ENCODE assay signal across 10 cellular contexts in genomic region chr10:46520941-46521340, GRCh38. TPM values are rescaled to one million over a fixed set of nuclear protein-coding genes. Genes with fewer than 3 reads are reported as not detected.
DNase-seq lines count a peak whose midpoint lies in the region; ATAC-seq and TF ChIP-seq lines count a peak whose summit lies in the region.
"Had no signal": no experiment of that assay in that cellular context is flagged by ENCODE, and none has a peak within 500 bp of the region (broad histone marks: within the 10 kb centered on the region; RNA-seq: fewer than 3 reads in every experiment).

No MANE protein-coding gene starts in this region.

- no peak overlapping the region for H3K4me2 ChIP-seq in H9 (ENCODE audit: insufficient read depth, insufficient read length, low read length)

- H3K4me3 ChIP-seq in astrocyte of the cerebellum (ENCODE audit: low read depth, low read length) = no peak overlapping the region
- no peak overlapping the region for H3K4me3 ChIP-seq in prostate gland

- H2BK120ac ChIP-seq in H9 (ENCODE audit: low read depth, low read length, poor library complexity, severe bottlenecking) = no peak overlapping the region

- in situ Hi-C loops in astrocyte of the cerebellum (cut with HindIII; ENCODE audit: low sequenced_read_pairs) = no loop called here

- H4K8ac ChIP-seq in H9 (replicated peaks; ENCODE audit: insufficient read length, low read depth, low read length) = no peak overlapping the region

- H3K9me3 Mint-ChIP-seq in effector memory CD8-positive, alpha-beta T cell = no peaks in the 10 kb centered on the region
- no peaks in the 10 kb centered on the region for H3K9me3 Mint-ChIP-seq in H9

- TF ChIP-seq CTCF in astrocyte of the cerebellum (IDR thresholded peaks at IDR 0.05; ENCODE audit: low read depth, low read length, missing control alignments) = no peak
- TF ChIP-seq CTCF in H9 (conservative IDR thresholded peaks at IDR 0.05) = no peak
- TF ChIP-seq CTCF in prostate gland (IDR thresholded peaks at IDR 0.05) = no peak

- no peak overlapping the region for H3K56ac ChIP-seq in H9 (ENCODE audit: insufficient read length, low read depth, low read length)

- ATAC-seq in effector memory CD8-positive, alpha-beta T cell (replicated peaks) = no peak
- ATAC-seq: esophagus mucosa had no signal

- H3K79me1 ChIP-seq in H9 (ENCODE audit: insufficient read depth, low read depth, low read length, poor library complexity, severe bottlenecking) = no peaks in the 10 kb centered on the region

- TF ChIP-seq POLR2A in prostate gland (IDR thresholded peaks at IDR 0.05) = no peak

- H3K27ac ChIP-seq in H9 (ENCODE audit: insufficient read length, low read depth, low read length) (no peak overlapping the region), prostate gland (no peak overlapping the region)

- DNase-seq in EL (peak; percentile 66), NCI-H1092 treated with DMSO at 0.1 percent for 48 hours (lab: John Stamatoyannopoulos, UW) (peak; percentile 76), astrocyte of the cerebellum (ENCODE audit: low read depth) (peak; percentile 82), mesenteric fat pad (ENCODE audit: low spot score) (peak; percentile 86), H9 (no peak), prostate gland (ENCODE audit: low spot score) (no peak)
- no peak for DNase-seq in effector memory CD8-positive, alpha-beta T cell
- DNase-seq: MV-4-11 had no signal

- no peaks in the 10 kb centered on the region for H3K27me3 ChIP-seq in H9 (ENCODE audit: insufficient read depth, low read length)
- no peaks in the 10 kb centered on the region for H3K27me3 ChIP-seq in prostate gland (replicated peaks; ENCODE audit: insufficient read depth)

- no peaks in the 10 kb centered on the region for H3K36me3 Mint-ChIP-seq in effector memory CD8-positive, alpha-beta T cell (ENCODE audit: insufficient read depth)
- no peaks in the 10 kb centered on the region for H3K36me3 Mint-ChIP-seq in H9 (ENCODE audit: insufficient read depth in 1 of 3, low read depth in 3 of 3)

- no peak overlapping the region for H4K5ac ChIP-seq in H9 (ENCODE audit: insufficient read length, low read depth, low read length)

- H3K23ac ChIP-seq in H9 (ENCODE audit: insufficient read length, low read depth, low read length) = no peak overlapping the region

- no peak overlapping the region for H2AK5ac ChIP-seq in H9 (ENCODE audit: insufficient read length, low read length)

- H3K4ac ChIP-seq in H9 (ENCODE audit: low read depth, low read length) = no peak overlapping the region

- H3K14ac ChIP-seq in H9 (ENCODE audit: insufficient read depth, low read length) = no peak overlapping the region

- H3K9me3 ChIP-seq in H9 (ENCODE audit: control insufficient read depth, low read depth, low read length) (no peaks in the 10 kb centered on the region), prostate gland (no peaks in the 10 kb centered on the region)

- H3K4me1 Mint-ChIP-seq in effector memory CD8-positive, alpha-beta T cell (ENCODE audit: low read depth in 2 of 2) = no peaks in the 10 kb centered on the region
- H3K4me1 Mint-ChIP-seq in H9 = no peaks in the 10 kb centered on the region

- no peak overlapping the region for H3K18ac ChIP-seq in H9 (ENCODE audit: insufficient read length, low read depth, low read length)

- H2BK12ac ChIP-seq in H9 (ENCODE audit: insufficient read length, low read depth, low read length) = no peak overlapping the region

- H3K27ac Mint-ChIP-seq in effector memory CD8-positive, alpha-beta T cell = no peak overlapping the region
- no peak overlapping the region for H3K27ac Mint-ChIP-seq in H9

- no peaks in the 10 kb centered on the region for H3K23me2 ChIP-seq in H9 (ENCODE audit: insufficient read length, low read depth, low read length, poor library complexity, severe bottlenecking)

- intact Hi-C loops in prostate gland (cut with DNase I) = no loop called here

- no peaks in the 10 kb centered on the region for H4K20me1 ChIP-seq in H9 (ENCODE audit: control insufficient read depth, insufficient read depth, insufficient read length)

- H3K4me3 Mint-ChIP-seq in effector memory CD8-positive, alpha-beta T cell = no peak overlapping the region
- no peak overlapping the region for H3K4me3 Mint-ChIP-seq in H9

- no peaks in the 10 kb centered on the region for H3K4me1 ChIP-seq in H9 (ENCODE audit: insufficient read depth, low read length)
- H3K4me1 ChIP-seq in prostate gland (replicated peaks) = peaks cover 4% of the 10 kb centered on the region

- H3K9ac ChIP-seq in H9 (ENCODE audit: extremely low read depth, insufficient read length, low read length) = no peak overlapping the region

- H4K91ac ChIP-seq in H9 (ENCODE audit: insufficient read length, low read depth, low read length) = no peak overlapping the region

- WGBS in H9 (ENCODE audit: extremely low coverage, insufficient read length, low lambda C conversion rate) = no CpG with 5 or more reads among the region's 5 CpGs
- 39% methylated on average over 5 of the region's 5 CpGs for WGBS in prostate gland

- no peak overlapping the region for H2BK15ac ChIP-seq in H9 (ENCODE audit: low read depth, low read length)

- H3K36me3 ChIP-seq in prostate gland = no peaks in the 10 kb centered on the region

- H2BK5ac ChIP-seq in H9 (ENCODE audit: insufficient read length, low read length) = no peak overlapping the region

- peaks cover 6 to 10% of the 10 kb centered on the region in 2 donors for H3K27me3 Mint-ChIP-seq in effector memory CD8-positive, alpha-beta T cell
- peaks cover 3% of the 10 kb centered on the region; the same call in 1 of the 2 replicates for H3K27me3 Mint-ChIP-seq in H9 (ENCODE audit: low read depth)

- H3K79me2 ChIP-seq in H9 (ENCODE audit: insufficient read depth, low read length) = no peaks in the 10 kb centered on the region

- no peak overlapping the region for H3T11ph ChIP-seq in H9 (ENCODE audit: low read length)

- no peak overlapping the region for H2AFZ ChIP-seq in H9 (ENCODE audit: low read length)

- no peak overlapping the region for H2BK20ac ChIP-seq in H9 (ENCODE audit: low read depth, low read length, poor library complexity, severe bottlenecking)

RNA-seq across cellular contexts. Expression of gene GPRIN2, which starts 35.5 kb away (rescaled TPM):
- total RNA-seq in mesenteric fat pad (not detected), H9 (2021) (10.1 and 10.5 TPM in 2 replicates), prostate gland (10 to 100 TPM in 1 of 2 donors, 1 to 10 TPM in 1; 4.3 to 16.9 TPM)
- total RNA-seq: mononuclear cell had no signal

RNA-seq across cellular contexts. Expression of gene NPY4R, which starts 55.2 kb away (rescaled TPM):
- total RNA-seq in mesenteric fat pad = not detected
- total RNA-seq in H9 (2021) = not detected in 2 replicates
- 1 to 10 TPM; 3.1 to 6.6 TPM for total RNA-seq in prostate gland
- total RNA-seq: mononuclear cell had no signal

RNA-seq across cellular contexts. Expression of gene SYT15, which starts 58.0 kb away (rescaled TPM):
- total RNA-seq in mesenteric fat pad = 6.3 TPM
- 0.59 and 0.81 TPM in 2 replicates for total RNA-seq in H9 (2021)
- total RNA-seq in prostate gland = 1 to 10 TPM; 1.6 to 7.0 TPM

Comparison
In these comparisons a context has a peak if more than half of its experiments do, and no peak if none do; other contexts are left out.
1. DNase-seq: peak in EL (single experiment), NCI-H1092 treated with DMSO at 0.1 percent for 48 hours (single experiment), astrocyte of the cerebellum (single experiment) and mesenteric fat pad (single experiment); none in effector memory CD8-positive, alpha-beta T cell (0 of 3), H9 (single experiment) and prostate gland (single experiment).